ENCODE assay signal across 12 cellular contexts in genomic region chr1:25423206-25423605, GRCh38. TPM values are rescaled to one million over a fixed set of nuclear protein-coding genes. Genes with fewer than 3 reads are reported as not detected.
DNase-seq lines count a peak whose midpoint lies in the region; ATAC-seq and TF ChIP-seq lines count a peak whose summit lies in the region.
"Not testable (repeated sequence)": the region's sequence is repeated elsewhere in the genome, so short reads cannot be mapped to it uniquely, and the experiment has no call there.
"Had no signal": no experiment of that assay in that cellular context is flagged by ENCODE, and none has a peak within 500 bp of the region (broad histone marks: within the 10 kb centered on the region; RNA-seq: fewer than 3 reads in every experiment).

No MANE protein-coding gene starts in this region.

- DNase-seq in G401 (ENCODE audit: low spot score) (peak; percentile 72), NCI-H2171 (lab: John Stamatoyannopoulos, UW) (peak; percentile 51), cerebellum (ENCODE audit: low spot score) (peak; percentile 47), prostate gland (ENCODE audit: low spot score) (peak; percentile 82)
- DNase-seq in upper lobe of right lung = not testable (repeated sequence)

- H3K9ac ChIP-seq in liver (ENCODE audit: low read depth in 1 of 2, low read length in 2 of 2) = not testable (repeated sequence)

- H3K4me1 ChIP-seq in gastroesophageal sphincter; prostate gland (replicated peaks); upper lobe of right lung: not testable (repeated sequence)
- peaks cover 2 to 18% (median 6%) of the 10 kb centered on the region in 4 donors for H3K4me1 ChIP-seq in liver (ENCODE audit: control insufficient read depth in 4 of 4, insufficient read depth in 4 of 4, low read length in 3 of 4)

- not testable (repeated sequence) for TF ChIP-seq CTCF in VCaP (conservative IDR thresholded peaks at IDR 0.05); gastroesophageal sphincter (IDR thresholded peaks at IDR 0.05); prostate gland (IDR thresholded peaks at IDR 0.05); upper lobe of right lung (IDR thresholded peaks at IDR 0.05)
- peak; percentile 2 for TF ChIP-seq CTCF in liver (IDR thresholded peaks at IDR 0.05; ENCODE audit: low read depth, low read length, missing input control)

- not testable (repeated sequence) for TF ChIP-seq EP300 in gastroesophageal sphincter (IDR thresholded peaks at IDR 0.05)

- intact Hi-C loops in prostate gland (cut with DNase I); upper lobe of right lung (cut with DNase I): not testable (repeated sequence)

- not testable (repeated sequence) for H3K9me3 ChIP-seq in gastroesophageal sphincter; liver (ENCODE audit: control insufficient read depth in 4 of 4, low read length in 3 of 4); prostate gland; upper lobe of right lung

- not testable (repeated sequence) for H3K36me3 ChIP-seq in gastroesophageal sphincter; liver (ENCODE audit: control insufficient read depth in 4 of 4, insufficient read depth in 3 of 4, low read depth in 1 of 4, low read length in 3 of 4); prostate gland; upper lobe of right lung

- not testable (repeated sequence) for ATAC-seq in gastroesophageal sphincter
- ATAC-seq in upper lobe of right lung = peak; percentile 58

- H3K27me3 ChIP-seq in gastroesophageal sphincter; liver (ENCODE audit: control insufficient read depth in 4 of 4, insufficient read depth in 4 of 4, low read length in 3 of 4); prostate gland (replicated peaks; ENCODE audit: insufficient read depth); upper lobe of right lung: not testable (repeated sequence)

- peak overlapping the region; percentile 77 for H3K27ac ChIP-seq in VCaP
- H3K27ac ChIP-seq in gastroesophageal sphincter = peak overlapping the region in 3 of 4 donors; percentile 22 to 58 (median 37)
- peak overlapping the region; percentile 63 for H3K27ac ChIP-seq in liver (ENCODE audit: low read depth in 1 of 2, low read length in 2 of 2)
- peak overlapping the region; percentile 32 to 49 for H3K27ac ChIP-seq in prostate gland
- not testable (repeated sequence) for H3K27ac ChIP-seq in upper lobe of right lung

- TF ChIP-seq POLR2A in gastroesophageal sphincter (IDR thresholded peaks at IDR 0.05); prostate gland (IDR thresholded peaks at IDR 0.05): not testable (repeated sequence)

- 14 to 69% methylated on average over 1 to 2 of the region's 6 CpGs for WGBS in gastroesophageal sphincter (ENCODE audit: low coverage in 1 of 2), 2 donors
- 39% methylated on average over 6 of the region's 6 CpGs for WGBS in liver
- 31% methylated on average over 6 of the region's 6 CpGs for WGBS in prostate gland

- H3K4me3 ChIP-seq in gastroesophageal sphincter; liver (ENCODE audit: low read depth in 1 of 3, low read length in 3 of 3); prostate gland; upper lobe of right lung: not testable (repeated sequence)

- peak; percentile 40 to 63 for TF ChIP-seq RAD21 in liver (IDR thresholded peaks at IDR 0.05)

- in situ Hi-C loops in G401 (cut with HindIII; ENCODE audit: low sequenced_read_pairs) = not testable (repeated sequence)

TF ChIP-seq in liver, 16 proteins besides CTCF, POLR2A, EP300 and RAD21:
- TF ChIP-seq FOXA2 (IDR thresholded peaks at IDR 0.05) (peak; percentile 79), JUND (IDR thresholded peaks at IDR 0.05) (peak in 1 of 2 donors; percentile 71), YY1 (IDR thresholded peaks at IDR 0.05) (peak; percentile 58), HNF4A (conservative IDR thresholded peaks at IDR 0.05) (peak; percentile 56 to 74), EGR1 (IDR thresholded peaks at IDR 0.05; ENCODE audit: low read depth in 2 of 2) (peak; percentile 82 to 93), RXRA (IDR thresholded peaks at IDR 0.05) (peak; percentile 77 to 85), FOXA1 (IDR thresholded peaks at IDR 0.05) (peak; percentile 74), SP1 (IDR thresholded peaks at IDR 0.05) (peak; percentile 80)
- TF ChIP-seq, protein P1, sequence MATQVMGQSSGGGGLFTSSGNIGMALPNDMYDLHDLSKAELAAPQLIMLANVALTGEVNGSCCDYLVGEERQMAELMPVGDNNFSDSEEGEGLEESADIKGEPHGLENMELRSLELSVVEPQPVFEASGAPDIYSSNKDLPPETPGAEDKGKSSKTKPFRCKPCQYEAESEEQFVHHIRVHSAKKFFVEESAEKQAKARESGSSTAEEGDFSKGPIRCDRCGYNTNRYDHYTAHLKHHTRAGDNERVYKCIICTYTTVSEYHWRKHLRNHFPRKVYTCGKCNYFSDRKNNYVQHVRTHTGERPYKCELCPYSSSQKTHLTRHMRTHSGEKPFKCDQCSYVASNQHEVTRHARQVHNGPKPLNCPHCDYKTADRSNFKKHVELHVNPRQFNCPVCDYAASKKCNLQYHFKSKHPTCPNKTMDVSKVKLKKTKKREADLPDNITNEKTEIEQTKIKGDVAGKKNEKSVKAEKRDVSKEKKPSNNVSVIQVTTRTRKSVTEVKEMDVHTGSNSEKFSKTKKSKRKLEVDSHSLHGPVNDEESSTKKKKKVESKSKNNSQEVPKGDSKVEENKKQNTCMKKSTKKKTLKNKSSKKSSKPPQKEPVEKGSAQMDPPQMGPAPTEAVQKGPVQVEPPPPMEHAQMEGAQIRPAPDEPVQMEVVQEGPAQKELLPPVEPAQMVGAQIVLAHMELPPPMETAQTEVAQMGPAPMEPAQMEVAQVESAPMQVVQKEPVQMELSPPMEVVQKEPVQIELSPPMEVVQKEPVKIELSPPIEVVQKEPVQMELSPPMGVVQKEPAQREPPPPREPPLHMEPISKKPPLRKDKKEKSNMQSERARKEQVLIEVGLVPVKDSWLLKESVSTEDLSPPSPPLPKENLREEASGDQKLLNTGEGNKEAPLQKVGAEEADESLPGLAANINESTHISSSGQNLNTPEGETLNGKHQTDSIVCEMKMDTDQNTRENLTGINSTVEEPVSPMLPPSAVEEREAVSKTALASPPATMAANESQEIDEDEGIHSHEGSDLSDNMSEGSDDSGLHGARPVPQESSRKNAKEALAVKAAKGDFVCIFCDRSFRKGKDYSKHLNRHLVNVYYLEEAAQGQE (IDR thresholded peaks at IDR 0.05) = peak; percentile 59
- TF ChIP-seq, protein P2, sequence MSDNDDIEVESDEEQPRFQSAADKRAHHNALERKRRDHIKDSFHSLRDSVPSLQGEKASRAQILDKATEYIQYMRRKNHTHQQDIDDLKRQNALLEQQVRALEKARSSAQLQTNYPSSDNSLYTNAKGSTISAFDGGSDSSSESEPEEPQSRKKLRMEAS (IDR thresholded peaks at IDR 0.05) = peak; percentile 38

RNA-seq across cellular contexts. Expression of gene RHCE, which starts 2.6 kb away (rescaled TPM):
- total RNA-seq in G401 (2014; rRNA removed; shearing (Covaris generic)) = 0.17 and 1.6 TPM in 2 replicates
- total RNA-seq in cerebellum (0.18 TPM), gastroesophageal sphincter (not detected), liver (10 to 100 TPM in 1 of 2 donors, under 1 TPM in 1; 0.92 to 89.9 TPM), prostate gland (1 to 10 TPM; 2.4 to 3.9 TPM), upper lobe of right lung (0.58 TPM)
- polyA plus RNA-seq in liver = under 1 TPM; 0.42 to 0.46 TPM
- total RNA-seq: A172, B cell, Calu3, HepG2 had no signal

RNA-seq across cellular contexts. Expression of gene MACO1, which starts 7.5 kb away (rescaled TPM):
- 79.2 and 84.0 TPM in 2 replicates for total RNA-seq in G401 (2014; rRNA removed; shearing (Covaris generic))
- 36.7 TPM for total RNA-seq in cerebellum
- 10 to 100 TPM; 15.5 to 24.5 (median 19.0) TPM for total RNA-seq in gastroesophageal sphincter
- 10 to 100 TPM; 21.9 to 23.2 TPM for total RNA-seq in liver
- polyA plus RNA-seq in liver = 10 to 100 TPM; 15.3 to 19.3 TPM
- 10 to 100 TPM; 25.5 to 31.0 TPM for total RNA-seq in prostate gland
- 20.2 TPM for total RNA-seq in upper lobe of right lung
